Comparison of ENCODE assay signal across 8 cellular contexts in genomic region chr2:21042958-21043743, GRCh38. TPM values are rescaled to one million over a fixed set of nuclear protein-coding genes. Genes with fewer than 3 reads are reported as not detected.
DNase-seq lines count a peak whose midpoint lies in the region; ATAC-seq, FAIRE-seq and TF ChIP-seq lines count a peak whose summit lies in the region.

No MANE protein-coding gene starts in this region.

- intact Hi-C loops in gastrocnemius medialis (cut with DNase I; ENCODE audit: low total_unique reads) = loop anchor here (1.0 to 5.0 kb wide), 3 partner anchors 75 to 381 kb away; no protein-coding TSS in a partner anchor

- H3K36me3 ChIP-seq in DOHH2 (ENCODE audit: control insufficient read depth, low read length) (no peaks in the 10 kb centered on the region), astrocyte (ENCODE audit: insufficient read depth, low read length) (no peaks in the 10 kb centered on the region), gastrocnemius medialis (no peaks in the 10 kb centered on the region)

- H3K4me3 ChIP-seq in DOHH2 (ENCODE audit: low read length) (no peak overlapping the region), astrocyte (ENCODE audit: insufficient read depth, low read depth, low read length) (no peak overlapping the region), gastrocnemius medialis (peak overlapping the region; percentile 21 to 33 (median 29))

- H3F3A ChIP-seq in DOHH2 (ENCODE audit: control insufficient read depth, insufficient read depth) = no peaks in the 10 kb centered on the region

- no peak for TF ChIP-seq POLR2A in gastrocnemius medialis (IDR thresholded peaks at IDR 0.05)

- TF ChIP-seq CTCF in DOHH2 (IDR thresholded peaks at IDR 0.05; ENCODE audit: low read depth, low read length, poor library complexity, severe bottlenecking) = peak; percentile 98
- TF ChIP-seq CTCF in astrocyte (IDR thresholded peaks at IDR 0.05; ENCODE audit: insufficient read depth, low read depth, low read length) = peak; percentile 94
- peak; percentile 93 to 99 (median 95) for TF ChIP-seq CTCF in gastrocnemius medialis (IDR thresholded peaks at IDR 0.05 in 4 of 5, conservative IDR thresholded peaks at IDR 0.05 in 1 of 5)

- FAIRE-seq in astrocyte (lab: Jason Lieb, UNC) = no peak

- peaks cover 48% of the 10 kb centered on the region for H3K27me3 Mint-ChIP-seq in astrocyte (ENCODE audit: low read depth, unreplicated experiment)

- H4K20me1 ChIP-seq in DOHH2 (ENCODE audit: control insufficient read depth, insufficient read depth, low read depth, low read length) = no peaks in the 10 kb centered on the region
- H4K20me1 ChIP-seq in astrocyte (ENCODE audit: insufficient read depth, low read length) = no peaks in the 10 kb centered on the region

- H3K4me1 Mint-ChIP-seq in astrocyte (ENCODE audit: low read depth, unreplicated experiment) = peaks cover 6% of the 10 kb centered on the region

- peaks cover 2% of the 10 kb centered on the region for H3K9me3 Mint-ChIP-seq in astrocyte (ENCODE audit: unreplicated experiment)

- H3K79me2 ChIP-seq in DOHH2 (ENCODE audit: control insufficient read depth, low read length) (no peaks in the 10 kb centered on the region), astrocyte (ENCODE audit: insufficient read depth, low read length) (no peaks in the 10 kb centered on the region)

- no peaks in the 10 kb centered on the region for H3K9me2 ChIP-seq in DOHH2 (replicated peaks; ENCODE audit: control insufficient read depth, low read length)

- H3K9me3 ChIP-seq in DOHH2 (ENCODE audit: control insufficient read depth, insufficient read depth, low read length) = no peaks in the 10 kb centered on the region
- no peaks in the 10 kb centered on the region for H3K9me3 ChIP-seq in astrocyte (ENCODE audit: insufficient read depth, low read depth, low read length)
- H3K9me3 ChIP-seq in gastrocnemius medialis = no peaks in the 10 kb centered on the region

- no peak overlapping the region for H3K27ac Mint-ChIP-seq in astrocyte (ENCODE audit: unreplicated experiment)

- H3K4me2 ChIP-seq in DOHH2 (ENCODE audit: low read length) (no peak overlapping the region), astrocyte (ENCODE audit: low read length) (no peak overlapping the region)

- peaks cover 8% of the 10 kb centered on the region for H3K27me3 ChIP-seq in DOHH2 (ENCODE audit: control insufficient read depth, low read length)
- peaks cover 4% of the 10 kb centered on the region for H3K27me3 ChIP-seq in astrocyte (ENCODE audit: insufficient read depth, low read length)
- H3K27me3 ChIP-seq in gastrocnemius medialis = no peaks in the 10 kb centered on the region

- H3K27ac ChIP-seq in DOHH2 (ENCODE audit: low read depth, low read length) (no peak overlapping the region), astrocyte (ENCODE audit: low read depth, low read length) (no peak overlapping the region), gastrocnemius medialis (no peak overlapping the region)

- no peak overlapping the region for H2AFZ ChIP-seq in astrocyte (ENCODE audit: low read depth, low read length)

- H3K9ac ChIP-seq in astrocyte (ENCODE audit: low read length) = no peak overlapping the region

- peak overlapping the region; percentile 66 for H3K4me3 Mint-ChIP-seq in astrocyte (ENCODE audit: unreplicated experiment)

- peak; percentile 73 for ATAC-seq in GM21381 (IDR thresholded peaks at IDR 0.05; ENCODE audit: unreplicated experiment)
- ATAC-seq in gastrocnemius medialis = peak; percentile 25 to 32

- H3K4me1 ChIP-seq in DOHH2 (ENCODE audit: control insufficient read depth, low read length) (no peaks in the 10 kb centered on the region), astrocyte (ENCODE audit: insufficient read depth, low read length) (no peaks in the 10 kb centered on the region), gastrocnemius medialis (peaks cover 14 to 16% of the 10 kb centered on the region in 2 donors)

- in situ Hi-C loops in gastrocnemius medialis (cut with MboI; ENCODE audit: low sequenced_read_pairs in 4 of 4) = loop anchor here in 3 of 4 donors (5.0 to 10.0 kb wide), 3 partner anchors 74 to 272 kb away; no protein-coding TSS in a partner anchor

- H3K36me3 Mint-ChIP-seq in astrocyte (ENCODE audit: low read depth, unreplicated experiment) = no peaks in the 10 kb centered on the region

- DNase-seq in HuH-7 (ENCODE audit: low spot score) = peak; percentile 81
- DNase-seq in T follicular helper cell (ENCODE audit: low read depth) = peak; percentile 9
- peak; percentile 1 for DNase-seq in astrocyte (ENCODE audit: low read depth)
- peak in 43 of 51 donors; percentile 3 to 75 (median 36) for DNase-seq in hypothalamus (lab: John Stamatoyannopoulos, UW)
- DNase-seq in gastrocnemius medialis = peak in 1 of 2 donors; percentile 33
- no peak for DNase-seq in dedifferentiated amniotic fluid mesenchymal stem cell (ENCODE audit: extremely low spot score)

RNA-seq across cellular contexts. Expression of gene APOB, which starts 0.7 kb away (rescaled TPM):
- total RNA-seq in astrocyte (0.05 and 0.07 TPM in 2 replicates), gastrocnemius medialis (1 to 10 TPM in 2 of 4 donors, under 1 TPM in 2; 0.05 to 8.8 (median 2.3) TPM)

Comparison
In these comparisons a context has a peak if more than half of its experiments do, and no peak if none do; other contexts are left out.
1. H3K4me3 ChIP-seq: peak in gastrocnemius medialis (4 of 4); none in DOHH2 (single experiment) and astrocyte (single experiment).
2. Peak in every context shown above with its lines, with median percentiles within 50 percentile points of each other: CTCF ChIP-seq.